Comparison of ENCODE assay signal across 8 cellular contexts in genomic region chr22:50260801-50261614, GRCh38. TPM values are rescaled to one million over a fixed set of nuclear protein-coding genes. Genes with fewer than 3 reads are reported as not detected.
A peak's percentile ranks its signal among the peaks of the same experiment; 100 is the strongest.
DNase-seq lines count a peak whose midpoint lies in the region; ATAC-seq, FAIRE-seq and TF ChIP-seq lines count a peak whose summit lies in the region.

No MANE protein-coding gene starts in this region.

- intact Hi-C loops in CD8-positive, alpha-beta T cell (cut with DNase I, micrococcal nuclease) = loop anchor here in 1 of 2 experiments (1.0 kb wide), 1 partner anchor 12 kb away; no protein-coding TSS in a partner anchor

- peak; percentile 47 for ATAC-seq in CD8-positive, alpha-beta T cell
- peak; percentile 32 for ATAC-seq in GM21529 (IDR thresholded peaks at IDR 0.05; ENCODE audit: unreplicated experiment)
- peak; percentile 29 for ATAC-seq in central memory CD8-positive, alpha-beta T cell (replicated peaks; ENCODE audit: extremely low read depth, poor library complexity, severe bottlenecking)
- ATAC-seq in left lobe of liver = peak; percentile 11
- peak; percentile 48 for ATAC-seq in stimulated activated naive CD8-positive, alpha-beta T cell treated with anti-CD3 and anti-CD28 coated beads, Interleukin-15, amount 100 ng/mL, for 72 hours

- no peak overlapping the region for H3K27ac Mint-ChIP-seq in CD8-positive, alpha-beta T cell
- H3K27ac Mint-ChIP-seq in central memory CD8-positive, alpha-beta T cell (ENCODE audit: low read depth) = no peak overlapping the region
- H3K27ac Mint-ChIP-seq in stimulated activated naive CD8-positive, alpha-beta T cell treated with anti-CD3 and anti-CD28 coated beads, Interleukin-15, amount 100 ng/mL, for 72 hours = no peak overlapping the region
- H3K27ac Mint-ChIP-seq in T-helper 2 cell treated with Interferon-gamma antibody and Interleukin-4, amounts not matched to agents 5 μg/mL and 100 μg/mL, for 36 hours = no peak overlapping the region

- CTCF ChIA-PET in CD8-positive, alpha-beta T cell (lab: Charles Lee) = interaction anchor here (1.1 kb wide), 1 partner anchor 9 kb away, joined by 3 read pairs; no protein-coding TSS in a partner anchor

- POLR2A ChIA-PET in CD8-positive, alpha-beta T cell (lab: Charles Lee) = no interaction called here

- no peaks in the 10 kb centered on the region for H3K36me3 Mint-ChIP-seq in CD8-positive, alpha-beta T cell
- peaks cover 4% of the 10 kb centered on the region for H3K36me3 Mint-ChIP-seq in central memory CD8-positive, alpha-beta T cell (ENCODE audit: insufficient read depth)
- no peaks in the 10 kb centered on the region for H3K36me3 Mint-ChIP-seq in T-helper 2 cell treated with Interferon-gamma antibody and Interleukin-4, amounts not matched to agents 5 μg/mL and 100 μg/mL, for 36 hours (ENCODE audit: low read depth)

- H3K9me3 ChIP-seq in CD8-positive, alpha-beta T cell (ENCODE audit: low read length) = no peaks in the 10 kb centered on the region

- H3K27me3 ChIP-seq in CD8-positive, alpha-beta T cell (ENCODE audit: insufficient read depth, low read length) = peaks cover 9% of the 10 kb centered on the region

- H3K9me3 Mint-ChIP-seq in CD8-positive, alpha-beta T cell = no peaks in the 10 kb centered on the region
- H3K9me3 Mint-ChIP-seq in central memory CD8-positive, alpha-beta T cell = no peaks in the 10 kb centered on the region
- no peaks in the 10 kb centered on the region for H3K9me3 Mint-ChIP-seq in stimulated activated naive CD8-positive, alpha-beta T cell treated with anti-CD3 and anti-CD28 coated beads, Interleukin-15, amount 100 ng/mL, for 72 hours
- H3K9me3 Mint-ChIP-seq in T-helper 2 cell treated with Interferon-gamma antibody and Interleukin-4, amounts not matched to agents 5 μg/mL and 100 μg/mL, for 36 hours = no peaks in the 10 kb centered on the region

- no peak for FAIRE-seq in RCC 7860 (lab: Jason Lieb, UNC)

- H3K36me3 ChIP-seq in CD8-positive, alpha-beta T cell (ENCODE audit: insufficient read depth, low read length) = no peaks in the 10 kb centered on the region

- H3K4me3 ChIP-seq in CD8-positive, alpha-beta T cell (ENCODE audit: low read depth, low read length) = no peak overlapping the region

- no peak overlapping the region for H3K4me3 Mint-ChIP-seq in CD8-positive, alpha-beta T cell
- no peak overlapping the region for H3K4me3 Mint-ChIP-seq in central memory CD8-positive, alpha-beta T cell
- peak overlapping the region in 1 of 2 donors; percentile 65 for H3K4me3 Mint-ChIP-seq in stimulated activated naive CD8-positive, alpha-beta T cell treated with anti-CD3 and anti-CD28 coated beads, Interleukin-15, amount 100 ng/mL, for 72 hours
- no peak overlapping the region for H3K4me3 Mint-ChIP-seq in T-helper 2 cell treated with Interferon-gamma antibody and Interleukin-4, amounts not matched to agents 5 μg/mL and 100 μg/mL, for 36 hours

- peaks cover 6% of the 10 kb centered on the region for H3K4me1 ChIP-seq in CD8-positive, alpha-beta T cell (ENCODE audit: insufficient read depth, low read length)

- peaks cover 20% of the 10 kb centered on the region for H3K27me3 Mint-ChIP-seq in CD8-positive, alpha-beta T cell (ENCODE audit: low read depth)
- H3K27me3 Mint-ChIP-seq in central memory CD8-positive, alpha-beta T cell = peaks cover 14% of the 10 kb centered on the region
- H3K27me3 Mint-ChIP-seq in stimulated activated naive CD8-positive, alpha-beta T cell treated with anti-CD3 and anti-CD28 coated beads, Interleukin-15, amount 100 ng/mL, for 72 hours = peaks cover 63% of the 10 kb centered on the region
- peaks cover 14% of the 10 kb centered on the region for H3K27me3 Mint-ChIP-seq in T-helper 2 cell treated with Interferon-gamma antibody and Interleukin-4, amounts not matched to agents 5 μg/mL and 100 μg/mL, for 36 hours (ENCODE audit: low read depth)

- TF ChIP-seq CTCF in CD8-positive, alpha-beta T cell (IDR thresholded peaks at IDR 0.05) = no peak

- peaks cover 9% of the 10 kb centered on the region for H3K4me1 Mint-ChIP-seq in CD8-positive, alpha-beta T cell (ENCODE audit: low read depth)
- H3K4me1 Mint-ChIP-seq in central memory CD8-positive, alpha-beta T cell = peaks cover 5% of the 10 kb centered on the region
- peaks cover 15% of the 10 kb centered on the region for H3K4me1 Mint-ChIP-seq in stimulated activated naive CD8-positive, alpha-beta T cell treated with anti-CD3 and anti-CD28 coated beads, Interleukin-15, amount 100 ng/mL, for 72 hours
- H3K4me1 Mint-ChIP-seq in T-helper 2 cell treated with Interferon-gamma antibody and Interleukin-4, amounts not matched to agents 5 μg/mL and 100 μg/mL, for 36 hours (ENCODE audit: low read depth) = peaks cover 5% of the 10 kb centered on the region

- no peak for DNase-seq in CD8-positive, alpha-beta T cell
- DNase-seq in RCC 7860 (ENCODE audit: low spot score) (peak; percentile 7), left lobe of liver (ENCODE audit: low spot score) (no peak)
- DNase-seq in central memory CD8-positive, alpha-beta T cell (ENCODE audit: low spot score in 2 of 2) = no peak
- DNase-seq in stimulated activated naive CD8-positive, alpha-beta T cell treated with anti-CD3 and anti-CD28 coated beads, Interleukin-15, amount 100 ng/mL, for 72 hours = peak in 1 of 2 donors; percentile 43
- DNase-seq in T-helper 2 cell treated with Interferon-gamma antibody and Interleukin-4, amounts not matched to agents 5 μg/mL and 100 μg/mL, for 36 hours (ENCODE audit: low spot score) = no peak
- DNase-seq in effector CD8-positive, alpha-beta T cell (lab: John Stamatoyannopoulos, UW) = no peak

- H3K27ac ChIP-seq in CD8-positive, alpha-beta T cell (ENCODE audit: low read depth, low read length) = no peak overlapping the region

RNA-seq across cellular contexts. Expression of gene MAPK12, which starts 0.5 kb away (rescaled TPM):
- 1 to 10 TPM; 1.1 to 1.5 TPM for total RNA-seq in CD8-positive, alpha-beta T cell
- 5.0 TPM for total RNA-seq in left lobe of liver

RNA-seq across cellular contexts. Expression of gene MAPK11, which starts 9.2 kb away (rescaled TPM):
- 1 to 10 TPM; 1.9 to 2.1 TPM for total RNA-seq in CD8-positive, alpha-beta T cell
- 8.2 TPM for total RNA-seq in left lobe of liver

RNA-seq across cellular contexts. Expression of gene HDAC10, which starts 9.9 kb away (rescaled TPM):
- total RNA-seq in CD8-positive, alpha-beta T cell = 10 to 100 TPM; 81.8 to 82.6 TPM
- total RNA-seq in left lobe of liver = 33.3 TPM

RNA-seq across cellular contexts. Expression of gene TUBGCP6, which starts 16.2 kb away (rescaled TPM):
- 100 to 1,000 TPM; 121 to 122 TPM for total RNA-seq in CD8-positive, alpha-beta T cell
- total RNA-seq in left lobe of liver = 21.3 TPM

RNA-seq across cellular contexts. Expression of gene PLXNB2, which starts 46.4 kb away (rescaled TPM):
- 1 to 10 TPM; 6.3 to 8.1 TPM for total RNA-seq in CD8-positive, alpha-beta T cell
- total RNA-seq in left lobe of liver = 187 TPM
